8 cellular contexts compared by ENCODE assay signal in the genomic region with DNA sequence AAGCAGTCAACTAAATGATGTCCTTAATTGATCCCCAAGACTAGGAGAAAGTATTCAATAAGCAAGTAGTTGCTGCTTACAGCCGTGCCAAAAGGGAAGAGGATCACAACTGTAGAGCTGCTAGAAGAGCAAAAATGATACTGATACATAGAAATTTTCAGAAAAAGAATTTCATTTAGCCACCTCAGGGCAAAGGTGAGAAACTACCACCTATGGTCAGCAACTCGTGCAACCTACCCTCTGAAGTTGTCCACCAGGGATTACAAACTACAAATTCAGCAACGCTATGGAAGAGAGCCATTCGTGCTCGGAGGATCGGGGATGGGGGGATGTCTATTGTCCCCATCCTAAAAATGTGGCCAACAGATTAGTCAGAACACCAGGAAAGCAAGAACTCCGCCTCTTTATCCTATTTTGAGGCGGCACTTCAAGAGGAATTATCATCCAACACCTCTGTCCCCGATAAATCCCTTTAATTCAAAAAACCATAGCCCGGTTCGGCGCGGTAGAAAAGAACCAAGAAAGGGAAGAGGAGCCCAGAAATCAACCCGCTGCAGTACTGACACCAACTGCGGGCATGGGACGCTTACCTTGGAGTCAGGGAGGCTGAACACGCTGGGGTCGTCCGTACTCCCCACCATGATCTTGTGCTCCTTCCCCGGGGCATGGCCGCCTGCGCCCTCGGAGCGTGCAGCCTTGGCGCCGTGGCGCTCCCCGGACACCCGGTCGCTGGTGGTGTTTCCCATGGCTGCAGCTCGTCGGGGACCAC. TPM values are rescaled to one million over a fixed set of nuclear protein-coding genes. Genes with fewer than 3 reads are reported as not detected.
A peak's percentile ranks its signal among the peaks of the same experiment; 100 is the strongest.
DNase-seq lines count a peak whose midpoint lies in the region; ATAC-seq and TF ChIP-seq lines count a peak whose summit lies in the region.

No MANE protein-coding gene starts in this region.

- CTCF ChIA-PET in AG04449 (lab: Yijun Ruan, JAX): interaction anchor here (0.6 to 7.4 kb wide), 5 partner anchors 8 to 71 kb away, joined by 3 to 77 read pairs (median 3); a partner anchor contains a TSS

- peaks cover 27% of the 10 kb centered on the region for H3K4me1 ChIP-seq in mucosa of stomach (ENCODE audit: control insufficient read depth, insufficient read depth, low read length)

- POLR2A ChIA-PET in AG04449 (lab: Yijun Ruan, JAX): interaction anchor here (1.4 to 1.8 kb wide), 2 partner anchors 72 to 87 kb away, joined by 4 to 6 read pairs; no protein-coding TSS in a partner anchor

- no peak for ATAC-seq in GM18873 (IDR thresholded peaks at IDR 0.05; ENCODE audit: low FRiP score, unreplicated experiment)

- H3K4me3 ChIP-seq in AG04449 (ENCODE audit: low read depth, low read length) (peak overlapping the region; percentile 88), GM12875 (ENCODE audit: low read depth, low read length) (peak overlapping the region; percentile 98), dorsolateral prefrontal cortex (peak overlapping the region; percentile 70 to 99 (median 91)), mucosa of stomach (ENCODE audit: low read length) (peak overlapping the region; percentile 87)

- peak overlapping the region; percentile 87 for H3K9ac ChIP-seq in mucosa of stomach (ENCODE audit: low read length)

- no peaks in the 10 kb centered on the region for H3K27me3 ChIP-seq in dorsolateral prefrontal cortex
- H3K27me3 ChIP-seq in mucosa of stomach (ENCODE audit: control insufficient read depth, insufficient read depth, low read length): no peaks in the 10 kb centered on the region

- H3K27ac ChIP-seq in dorsolateral prefrontal cortex: peak overlapping the region; percentile 65 to 99 (median 94)

- no peaks in the 10 kb centered on the region for H3K9me3 ChIP-seq in mucosa of stomach (ENCODE audit: control insufficient read depth, low read length)

- TF ChIP-seq CTCF in AG04449 (IDR thresholded peaks at IDR 0.05; ENCODE audit: insufficient read depth, low read length, missing control alignments) (no peak), GM12875 (IDR thresholded peaks at IDR 0.05; ENCODE audit: borderline replicate concordance, insufficient read depth, low read depth, low read length) (no peak), dorsolateral prefrontal cortex (IDR thresholded peaks at IDR 0.05 in 54 of 56, conservative IDR thresholded peaks at IDR 0.05 in 2 of 56; ENCODE audit: low read depth in 1 of 56, partially characterized antibody in 56 of 56) (no peak)

- no peaks in the 10 kb centered on the region for H3K36me3 ChIP-seq in mucosa of stomach (ENCODE audit: control insufficient read depth, insufficient read depth, low read length)

- intact Hi-C loops in dorsolateral prefrontal cortex (cut with DNase I): loop anchor here (1.0 to 2.0 kb wide), 3 partner anchors 71 to 93 kb away; a partner anchor contains a TSS
- intact Hi-C loops in posterior vena cava (cut with DNase I): loop anchor here (2.0 to 5.0 kb wide), 2 partner anchors 71 kb away; a partner anchor contains a TSS

- DNase-seq in AG04449 (ENCODE audit: low read depth, low spot score) (no peak), dorsolateral prefrontal cortex (peak in 3 of 10 donors; percentile 29 to 58 (median 35)), GDM1 (lab: John Stamatoyannopoulos, UW) (no peak), posterior vena cava (ENCODE audit: low spot score) (no peak)

TF ChIP-seq in PFSK-1, 5 proteins besides CTCF, POLR2A, EP300 and RAD21:
- TF ChIP-seq POLR2AphosphoS5 (IDR thresholded peaks at IDR 0.05; ENCODE audit: low read depth, low read length): no peak
- TF ChIP-seq, protein P1, sequence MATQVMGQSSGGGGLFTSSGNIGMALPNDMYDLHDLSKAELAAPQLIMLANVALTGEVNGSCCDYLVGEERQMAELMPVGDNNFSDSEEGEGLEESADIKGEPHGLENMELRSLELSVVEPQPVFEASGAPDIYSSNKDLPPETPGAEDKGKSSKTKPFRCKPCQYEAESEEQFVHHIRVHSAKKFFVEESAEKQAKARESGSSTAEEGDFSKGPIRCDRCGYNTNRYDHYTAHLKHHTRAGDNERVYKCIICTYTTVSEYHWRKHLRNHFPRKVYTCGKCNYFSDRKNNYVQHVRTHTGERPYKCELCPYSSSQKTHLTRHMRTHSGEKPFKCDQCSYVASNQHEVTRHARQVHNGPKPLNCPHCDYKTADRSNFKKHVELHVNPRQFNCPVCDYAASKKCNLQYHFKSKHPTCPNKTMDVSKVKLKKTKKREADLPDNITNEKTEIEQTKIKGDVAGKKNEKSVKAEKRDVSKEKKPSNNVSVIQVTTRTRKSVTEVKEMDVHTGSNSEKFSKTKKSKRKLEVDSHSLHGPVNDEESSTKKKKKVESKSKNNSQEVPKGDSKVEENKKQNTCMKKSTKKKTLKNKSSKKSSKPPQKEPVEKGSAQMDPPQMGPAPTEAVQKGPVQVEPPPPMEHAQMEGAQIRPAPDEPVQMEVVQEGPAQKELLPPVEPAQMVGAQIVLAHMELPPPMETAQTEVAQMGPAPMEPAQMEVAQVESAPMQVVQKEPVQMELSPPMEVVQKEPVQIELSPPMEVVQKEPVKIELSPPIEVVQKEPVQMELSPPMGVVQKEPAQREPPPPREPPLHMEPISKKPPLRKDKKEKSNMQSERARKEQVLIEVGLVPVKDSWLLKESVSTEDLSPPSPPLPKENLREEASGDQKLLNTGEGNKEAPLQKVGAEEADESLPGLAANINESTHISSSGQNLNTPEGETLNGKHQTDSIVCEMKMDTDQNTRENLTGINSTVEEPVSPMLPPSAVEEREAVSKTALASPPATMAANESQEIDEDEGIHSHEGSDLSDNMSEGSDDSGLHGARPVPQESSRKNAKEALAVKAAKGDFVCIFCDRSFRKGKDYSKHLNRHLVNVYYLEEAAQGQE (IDR thresholded peaks at IDR 0.05; ENCODE audit: insufficient read depth in 1 of 2, low read depth in 2 of 2, low read length in 2 of 2): no peak
- no peak for TF ChIP-seq TAF1 (IDR thresholded peaks at IDR 0.05; ENCODE audit: borderline replicate concordance, insufficient read depth, low read length)
- no peak for TF ChIP-seq FOXP2 (optimal IDR thresholded peaks at IDR 0.05; ENCODE audit: borderline replicate concordance, extremely low read depth, extremely low read length, insufficient read depth)
- TF ChIP-seq SIN3A (IDR thresholded peaks at IDR 0.05; ENCODE audit: borderline replicate concordance, insufficient read depth, low read length): peak; percentile 50; the same call in 1 of the 2 replicates

RNA-seq across cellular contexts. Expression of a gene that starts 0.7 kb away (rescaled TPM):
- 10.9 TPM for polyA plus RNA-seq in PFSK-1 (2012; ENCODE audit: insufficient read length, low read depth)
- total RNA-seq in dorsolateral prefrontal cortex (10 to 100 TPM; 12.3 to 42.9 (median 24.3) TPM), posterior vena cava (10 to 100 TPM; 26.1 to 26.5 TPM)

RNA-seq across cellular contexts. Expression of a gene that starts 53.6 kb away (rescaled TPM):
- 0.20 TPM for polyA plus RNA-seq in PFSK-1 (2012; ENCODE audit: insufficient read length, low read depth)
- total RNA-seq in dorsolateral prefrontal cortex: 10 to 100 TPM in 4 of 120 experiments, 1 to 10 TPM in 114, under 1 TPM in 2; 0.93 to 17.2 (median 3.4) TPM
- total RNA-seq in posterior vena cava: 1 to 10 TPM; 2.4 to 3.1 TPM
